28 cellular contexts compared by ENCODE assay signal in genomic region chr12:96075560-96075959, GRCh38.
"Had no signal": no experiment of that assay in that cellular context is flagged by ENCODE, and none has a peak within 500 bp of the region (broad histone marks: within the 10 kb centered on the region; RNA-seq: fewer than 3 reads in every experiment).

No MANE protein-coding gene starts in this region.

- H3K79me2 ChIP-seq: hepatocyte had no signal

- FAIRE-seq: endometrium, endothelial cell of umbilical vein, frontal cortex had no signal

- H3K4me3 ChIP-seq: colonic mucosa, coronary artery, dorsolateral prefrontal cortex, esophagus muscularis mucosa, esophagus squamous epithelium, gastrocnemius medialis, gastroesophageal sphincter, heart left ventricle, heart right ventricle, hepatocyte had no signal

- H3K4me1 ChIP-seq: colonic mucosa, foreskin keratinocyte had no signal

- H3K4me2 ChIP-seq: hepatocyte had no signal

- H3K9me3 ChIP-seq: colonic mucosa, esophagus muscularis mucosa, esophagus squamous epithelium, gastrocnemius medialis, gastroesophageal sphincter, heart left ventricle, heart right ventricle had no signal

- H3K27ac ChIP-seq: colonic mucosa, coronary artery, dorsolateral prefrontal cortex, epithelial cell of prostate, esophagus muscularis mucosa, foreskin keratinocyte, gastrocnemius medialis, gastroesophageal sphincter, hepatocyte had no signal

- DNase-seq: colonic mucosa; cortex of kidney; dermis blood vessel endothelial cell; dorsolateral prefrontal cortex; effector CD4-positive, alpha-beta T cell; effector CD8-positive, alpha-beta T cell; effector memory CD4-positive, alpha-beta T cell; effector memory CD8-positive, alpha-beta T cell; endodermal cell; erythroblast; esophagus squamous epithelium; foreskin fibroblast; foreskin keratinocyte; foreskin melanocyte; gastrocnemius medialis; glutamatergic neuron; head of caudate nucleus; heart left ventricle; heart right ventricle had no signal

- H3K27me3 ChIP-seq: colonic mucosa, esophagus muscularis mucosa, esophagus squamous epithelium, foreskin keratinocyte, gastrocnemius medialis, gastroesophageal sphincter, hepatocyte had no signal

- H3K36me3 ChIP-seq: colonic mucosa, esophagus muscularis mucosa, esophagus squamous epithelium, gastrocnemius medialis, gastroesophageal sphincter, heart left ventricle, heart right ventricle had no signal

- H2AFZ ChIP-seq: hepatocyte had no signal

- ATAC-seq: effector memory CD8-positive, alpha-beta T cell; esophagus mucosa; foreskin keratinocyte; gastrocnemius medialis; gastroesophageal sphincter; heart left ventricle had no signal
